Comparison of ENCODE assay signal across 23 cellular contexts in the genomic region with DNA sequence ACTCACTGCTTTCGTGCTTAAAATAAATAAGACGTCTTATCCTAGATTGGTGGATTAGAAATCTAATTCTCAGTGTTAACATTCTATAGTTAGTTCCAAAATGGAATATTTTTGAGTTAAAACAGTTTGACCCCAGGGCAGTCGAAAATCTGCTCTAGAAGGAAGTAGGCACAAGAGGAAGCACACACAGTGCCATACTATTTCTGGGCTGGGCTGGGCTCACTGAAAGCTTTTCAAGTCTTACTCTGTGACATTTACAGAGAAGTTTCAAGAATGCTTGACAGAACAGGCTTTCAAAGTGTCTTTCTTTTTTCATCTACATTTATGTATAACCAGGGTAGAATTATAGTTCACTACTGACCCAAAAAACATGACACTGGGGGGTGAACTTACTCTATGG.
"Had no signal": no experiment of that assay in that cellular context is flagged by ENCODE, and none has a peak within 500 bp of the region (broad histone marks: within the 10 kb centered on the region; RNA-seq: fewer than 3 reads in every experiment).

No MANE protein-coding gene starts in this region.

- H3K27me3 ChIP-seq: adrenal gland had no signal

- H2AFZ ChIP-seq: PC-9 had no signal

- H3K4me1 Mint-ChIP-seq: activated B cell treated with CpG ODN at 0.5 μM for 24 hours; activated CD4-positive, alpha-beta memory T cell treated with anti-CD3 and anti-CD28 coated beads, Interleukin-2, amount 10 ng/mL, durations not matched to agents 7 days and 5 days; activated CD4-positive, alpha-beta T cell treated with anti-CD3 and anti-CD28 coated beads, Interleukin-2, amount 10 ng/mL, durations not matched to agents 7 days and 5 days; activated naive CD8-positive, alpha-beta T cell treated with anti-CD3 and anti-CD28 coated beads, Interleukin-2, amount 10 ng/mL, durations not matched to agents 7 days and 5 days; activated T-helper 17 cell treated with anti-CD3 and anti-CD28 coated beads, Interleukin-2, amount 50 U/mL, for 72 hours; T-helper 17 cell had no signal

- H3K27ac ChIP-seq: adrenal gland, PC-9 had no signal

- DNase-seq: activated B cell treated with CpG ODN at 0.5 μM for 24 hours; activated CD4-positive, alpha-beta memory T cell treated with anti-CD3 and anti-CD28 coated beads, Interleukin-2, amount 10 ng/mL, durations not matched to agents 7 days and 5 days; activated CD4-positive, alpha-beta T cell treated with anti-CD3 and anti-CD28 coated beads for 1 hour; activated CD4-positive, alpha-beta T cell treated with anti-CD3 and anti-CD28 coated beads, Interleukin-2, amount 10 ng/mL, durations not matched to agents 7 days and 5 days; activated gamma-delta T cell treated with Interleukin-2 at 50 U/mL for 16 hours; activated naive CD4-positive, alpha-beta T cell treated with anti-CD3 and anti-CD28 coated beads, Interleukin-2, amount 50 U/mL, for 16 hours; activated naive CD8-positive, alpha-beta T cell treated with anti-CD3 and anti-CD28 coated beads, Interleukin-2, amount 10 ng/mL, durations not matched to agents 7 days and 5 days; activated T-cell treated with anti-CD3 and anti-CD28 coated beads for 4 hours; activated T-cell treated with anti-CD3 and anti-CD28 coated beads, Interleukin-2, amount 50 U/mL, for 48 hours; adrenal gland; anterior cingulate cortex; cerebellar nuclear complex; NCI-H1105; NCI-H1436; NCI-H1694 treated with DMSO at 0.1 percent for 48 hours; NCI-H2029 treated with DMSO at 0.1 percent for 48 hours; NCI-H345; NCI-H510A treated with DMSO at 0.1 percent for 48 hours; PC-9; SHP77 treated with DMSO at 0.1 percent for 48 hours; T-helper 17 cell; T-helper 9 cell had no signal

- H3K4me3 Mint-ChIP-seq: activated B cell treated with CpG ODN at 0.5 μM for 24 hours; activated CD4-positive, alpha-beta memory T cell treated with anti-CD3 and anti-CD28 coated beads, Interleukin-2, amount 10 ng/mL, durations not matched to agents 7 days and 5 days; activated CD4-positive, alpha-beta T cell treated with anti-CD3 and anti-CD28 coated beads, Interleukin-2, amount 10 ng/mL, durations not matched to agents 7 days and 5 days; activated naive CD8-positive, alpha-beta T cell treated with anti-CD3 and anti-CD28 coated beads, Interleukin-2, amount 10 ng/mL, durations not matched to agents 7 days and 5 days; activated T-helper 17 cell treated with anti-CD3 and anti-CD28 coated beads, Interleukin-2, amount 50 U/mL, for 72 hours; T-helper 17 cell had no signal

- H3K9me3 ChIP-seq: adrenal gland had no signal

- H3K36me3 ChIP-seq: adrenal gland had no signal

- H3K9me3 Mint-ChIP-seq: activated B cell treated with CpG ODN at 0.5 μM for 24 hours; activated CD4-positive, alpha-beta memory T cell treated with anti-CD3 and anti-CD28 coated beads, Interleukin-2, amount 10 ng/mL, durations not matched to agents 7 days and 5 days; activated CD4-positive, alpha-beta T cell treated with anti-CD3 and anti-CD28 coated beads, Interleukin-2, amount 10 ng/mL, durations not matched to agents 7 days and 5 days; activated naive CD8-positive, alpha-beta T cell treated with anti-CD3 and anti-CD28 coated beads, Interleukin-2, amount 10 ng/mL, durations not matched to agents 7 days and 5 days; activated T-helper 17 cell treated with anti-CD3 and anti-CD28 coated beads, Interleukin-2, amount 50 U/mL, for 72 hours had no signal

- H3K4me3 ChIP-seq: adrenal gland, PC-9 had no signal

- H3K36me3 Mint-ChIP-seq: activated naive CD8-positive, alpha-beta T cell treated with anti-CD3 and anti-CD28 coated beads, Interleukin-2, amount 10 ng/mL, durations not matched to agents 7 days and 5 days had no signal

- ATAC-seq: activated T-helper 17 cell treated with anti-CD3 and anti-CD28 coated beads, Interleukin-2, amount 50 U/mL, for 72 hours; T-helper 17 cell had no signal

- H3K4me1 ChIP-seq: adrenal gland had no signal

- H3K27ac Mint-ChIP-seq: activated B cell treated with CpG ODN at 0.5 μM for 24 hours; activated CD4-positive, alpha-beta memory T cell treated with anti-CD3 and anti-CD28 coated beads, Interleukin-2, amount 10 ng/mL, durations not matched to agents 7 days and 5 days; activated CD4-positive, alpha-beta T cell treated with anti-CD3 and anti-CD28 coated beads, Interleukin-2, amount 10 ng/mL, durations not matched to agents 7 days and 5 days; activated naive CD8-positive, alpha-beta T cell treated with anti-CD3 and anti-CD28 coated beads, Interleukin-2, amount 10 ng/mL, durations not matched to agents 7 days and 5 days; activated T-helper 17 cell treated with anti-CD3 and anti-CD28 coated beads, Interleukin-2, amount 50 U/mL, for 72 hours; T-helper 17 cell had no signal

- H3K4me2 ChIP-seq: PC-9 had no signal
